9 cellular contexts compared by ENCODE assay signal in genomic region chr12:27246141-27246540, GRCh38. TPM values are rescaled to one million over a fixed set of nuclear protein-coding genes. Genes with fewer than 3 reads are reported as not detected.
DNase-seq lines count a peak whose midpoint lies in the region; ATAC-seq and TF ChIP-seq lines count a peak whose summit lies in the region.
"Had no signal": no experiment of that assay in that cellular context is flagged by ENCODE, and none has a peak within 500 bp of the region (broad histone marks: within the 10 kb centered on the region; RNA-seq: fewer than 3 reads in every experiment).

No MANE protein-coding gene starts in this region.

- ATAC-seq in activated CD8-positive, alpha-beta memory T cell treated with anti-CD3 and anti-CD28 coated beads, Interleukin-2, amount 10 ng/mL, durations not matched to agents 7 days and 5 days = no peak
- ATAC-seq in activated B cell treated with CpG ODN at 0.5 μM for 24 hours (ENCODE audit: low read depth) (no peak), GM21737 (IDR thresholded peaks at IDR 0.05; ENCODE audit: unreplicated experiment) (no peak)
- no peak for ATAC-seq in stimulated activated memory B cell treated with anti-CD40 and anti-IgM and Interleukin-4, amounts not matched to agents 10 μg/mL and 1 μg/mL and 100 μg/mL, for 72 hours

- peak overlapping the region; percentile 19 for H3K4me3 Mint-ChIP-seq in activated CD8-positive, alpha-beta memory T cell treated with anti-CD3 and anti-CD28 coated beads, Interleukin-2, amount 10 ng/mL, durations not matched to agents 7 days and 5 days
- peak overlapping the region; percentile 24 for H3K4me3 Mint-ChIP-seq in activated B cell treated with CpG ODN at 0.5 μM for 24 hours
- peak overlapping the region; percentile 69 for H3K4me3 Mint-ChIP-seq in stimulated activated memory B cell treated with anti-CD40 and anti-IgM and Interleukin-4, amounts not matched to agents 10 μg/mL and 1 μg/mL and 100 μg/mL, for 72 hours

- no peaks in the 10 kb centered on the region for H3K9me3 ChIP-seq in hepatocyte (ENCODE audit: low read depth)

- peak overlapping the region; percentile 94 for H3K4me3 ChIP-seq in hepatocyte

- no peaks in the 10 kb centered on the region for H3K9me3 Mint-ChIP-seq in activated CD8-positive, alpha-beta memory T cell treated with anti-CD3 and anti-CD28 coated beads, Interleukin-2, amount 10 ng/mL, durations not matched to agents 7 days and 5 days (ENCODE audit: low read depth)
- no peaks in the 10 kb centered on the region for H3K9me3 Mint-ChIP-seq in activated B cell treated with CpG ODN at 0.5 μM for 24 hours
- H3K9me3 Mint-ChIP-seq in stimulated activated memory B cell treated with anti-CD40 and anti-IgM and Interleukin-4, amounts not matched to agents 10 μg/mL and 1 μg/mL and 100 μg/mL, for 72 hours = peaks cover 2% of the 10 kb centered on the region

- H3K4me1 ChIP-seq in hepatocyte (ENCODE audit: insufficient read depth) = peaks cover 20% of the 10 kb centered on the region

- no peak for TF ChIP-seq CTCF in activated B cell treated with CpG ODN at 0.5 μM for 24 hours (IDR thresholded peaks at IDR 0.05)
- no peak for TF ChIP-seq CTCF in hepatocyte (IDR thresholded peaks at IDR 0.05; ENCODE audit: poor library complexity)

- DNase-seq in activated CD8-positive, alpha-beta memory T cell treated with anti-CD3 and anti-CD28 coated beads, Interleukin-2, amount 10 ng/mL, durations not matched to agents 7 days and 5 days = no peak
- no peak for DNase-seq in activated CD8-positive, alpha-beta memory T cell treated with anti-CD3 and anti-CD28 coated beads, Interleukin-2, amount 50 U/mL, for 4 hours
- DNase-seq in activated B cell treated with CpG ODN at 0.5 μM for 24 hours (no peak), hepatocyte (ENCODE audit: low spot score) (no peak), EL (no peak), AG20443 (ENCODE audit: low spot score) (no peak)
- DNase-seq: NCI-H1048 had no signal

- no peak overlapping the region for H3K27ac Mint-ChIP-seq in activated CD8-positive, alpha-beta memory T cell treated with anti-CD3 and anti-CD28 coated beads, Interleukin-2, amount 10 ng/mL, durations not matched to agents 7 days and 5 days
- no peak overlapping the region for H3K27ac Mint-ChIP-seq in activated B cell treated with CpG ODN at 0.5 μM for 24 hours
- no peak overlapping the region for H3K27ac Mint-ChIP-seq in stimulated activated memory B cell treated with anti-CD40 and anti-IgM and Interleukin-4, amounts not matched to agents 10 μg/mL and 1 μg/mL and 100 μg/mL, for 72 hours

- H3K9me2 ChIP-seq in hepatocyte (replicated peaks; ENCODE audit: insufficient read depth) = no peaks in the 10 kb centered on the region

- no peak overlapping the region for H2AFZ ChIP-seq in hepatocyte

- CTCF ChIA-PET in activated CD8-positive, alpha-beta memory T cell treated with anti-CD3 and anti-CD28 coated beads, Interleukin-2, amount 10 ng/mL, durations not matched to agents 7 days and 5 days (lab: Charles Lee) = no interaction called here
- CTCF ChIA-PET in activated B cell treated with CpG ODN at 0.5 μM for 24 hours (lab: Charles Lee) = interaction anchor here (1.6 kb wide), 1 partner anchor 24 kb away, joined by 5 read pairs; no protein-coding TSS in a partner anchor

- POLR2A ChIA-PET in activated B cell treated with CpG ODN at 0.5 μM for 24 hours (lab: Charles Lee) = interaction anchor here (2.8 kb wide), 1 partner anchor 25 kb away, joined by 13 read pairs; no protein-coding TSS in a partner anchor

- intact Hi-C loops in activated B cell treated with CpG ODN at 0.5 μM for 24 hours (cut with micrococcal nuclease) = loop anchor here (10.0 kb wide), 1 partner anchor 949 kb away; the partner anchor contains the start of gene CCDC91

- no peaks in the 10 kb centered on the region for H3K36me3 ChIP-seq in hepatocyte (replicated peaks; ENCODE audit: insufficient read depth, low read depth)

- H4K20me1 ChIP-seq in hepatocyte (ENCODE audit: insufficient read depth, poor library complexity, severe bottlenecking) = peaks cover 6% of the 10 kb centered on the region

- H3K4me1 Mint-ChIP-seq in activated CD8-positive, alpha-beta memory T cell treated with anti-CD3 and anti-CD28 coated beads, Interleukin-2, amount 10 ng/mL, durations not matched to agents 7 days and 5 days = peaks cover 28% of the 10 kb centered on the region
- H3K4me1 Mint-ChIP-seq in activated B cell treated with CpG ODN at 0.5 μM for 24 hours = peaks cover 45% of the 10 kb centered on the region
- peaks cover 36% of the 10 kb centered on the region for H3K4me1 Mint-ChIP-seq in stimulated activated memory B cell treated with anti-CD40 and anti-IgM and Interleukin-4, amounts not matched to agents 10 μg/mL and 1 μg/mL and 100 μg/mL, for 72 hours

- H3K27ac ChIP-seq in hepatocyte = peak overlapping the region; percentile 83

- peaks cover 10% of the 10 kb centered on the region for H3K36me3 Mint-ChIP-seq in activated CD8-positive, alpha-beta memory T cell treated with anti-CD3 and anti-CD28 coated beads, Interleukin-2, amount 10 ng/mL, durations not matched to agents 7 days and 5 days
- H3K36me3 Mint-ChIP-seq in activated B cell treated with CpG ODN at 0.5 μM for 24 hours (ENCODE audit: low read depth) = peaks cover 6% of the 10 kb centered on the region
- peaks cover 29% of the 10 kb centered on the region for H3K36me3 Mint-ChIP-seq in stimulated activated memory B cell treated with anti-CD40 and anti-IgM and Interleukin-4, amounts not matched to agents 10 μg/mL and 1 μg/mL and 100 μg/mL, for 72 hours

- no peaks in the 10 kb centered on the region for H3K27me3 Mint-ChIP-seq in activated CD8-positive, alpha-beta memory T cell treated with anti-CD3 and anti-CD28 coated beads, Interleukin-2, amount 10 ng/mL, durations not matched to agents 7 days and 5 days
- H3K27me3 Mint-ChIP-seq in activated B cell treated with CpG ODN at 0.5 μM for 24 hours = no peaks in the 10 kb centered on the region
- H3K27me3 Mint-ChIP-seq in stimulated activated memory B cell treated with anti-CD40 and anti-IgM and Interleukin-4, amounts not matched to agents 10 μg/mL and 1 μg/mL and 100 μg/mL, for 72 hours = no peaks in the 10 kb centered on the region

- H3K4me2 ChIP-seq in hepatocyte = peak overlapping the region; percentile 76

- H3K79me2 ChIP-seq in hepatocyte = peaks cover 61% of the 10 kb centered on the region

- no peaks in the 10 kb centered on the region for H3K27me3 ChIP-seq in hepatocyte

- 74% methylated on average over 2 of the region's 2 CpGs for WGBS in hepatocyte (ENCODE audit: low lambda C conversion rate, missing lambda C conversion rate)

RNA-seq across cellular contexts. Expression of gene STK38L, which starts 2.1 kb away (rescaled TPM):
- 10 to 100 TPM; 18.7 to 29.4 TPM for total RNA-seq in activated CD8-positive, alpha-beta memory T cell treated with anti-CD3 and anti-CD28 coated beads, Interleukin-2, amount 10 ng/mL, durations not matched to agents 7 days and 5 days
- total RNA-seq in activated B cell treated with CpG ODN at 0.5 μM for 24 hours (24.2 and 26.3 TPM in 2 replicates), hepatocyte (34.2 and 36.7 TPM in 2 replicates)
- polyA plus RNA-seq in hepatocyte = 15.1 and 18.8 TPM in 2 replicates

Comparison
In these comparisons a context has a peak if more than half of its experiments do, and no peak if none do; other contexts are left out.
1. H3K4me3 Mint-ChIP-seq: peak in every context shown above with its lines; median percentile 69 in stimulated activated memory B cell treated with anti-CD40 and anti-IgM and Interleukin-4, amounts not matched to agents 10 μg/mL and 1 μg/mL and 100 μg/mL, for 72 hours; 24 in activated B cell treated with CpG ODN at 0.5 μM for 24 hours; 19 in activated CD8-positive, alpha-beta memory T cell treated with anti-CD3 and anti-CD28 coated beads, Interleukin-2, amount 10 ng/mL, durations not matched to agents 7 days and 5 days.